Comparison of ENCODE assay signal across 34 cellular contexts in the genomic region with DNA sequence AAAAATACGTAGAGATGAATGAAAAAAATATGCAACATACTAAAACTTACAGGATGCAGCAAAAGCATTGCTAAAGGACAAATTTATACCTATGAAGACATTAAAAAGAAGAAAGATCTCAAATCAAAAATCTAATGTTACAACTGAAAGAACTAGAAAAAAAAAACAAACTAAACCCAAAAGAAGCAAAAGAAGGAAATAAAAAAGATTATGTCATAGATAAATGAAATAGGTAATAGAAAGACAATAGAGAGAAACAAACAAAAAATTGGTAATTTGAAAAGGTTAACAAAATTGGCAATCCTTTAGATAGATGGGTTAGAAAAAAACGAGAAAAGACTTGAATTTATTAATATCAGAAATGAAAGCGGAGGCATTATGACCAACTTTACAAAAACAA.
"Had no signal": no experiment of that assay in that cellular context is flagged by ENCODE, and none has a peak within 500 bp of the region (broad histone marks: within the 10 kb centered on the region; RNA-seq: fewer than 3 reads in every experiment).

No MANE protein-coding gene starts in this region.

- H3K4me1 ChIP-seq: adrenal gland, ascending aorta had no signal

- H3K27ac ChIP-seq: adrenal gland, ascending aorta, cardiac muscle cell, VCaP had no signal

- H3K36me3 ChIP-seq: adrenal gland, ascending aorta, cardiac muscle cell had no signal

- H3K4me3 ChIP-seq: adrenal gland, ascending aorta, cardiac muscle cell had no signal

- FAIRE-seq: bronchial epithelial cell, TTC549 had no signal

- H3K27me3 ChIP-seq: adrenal gland, ascending aorta, cardiac muscle cell had no signal

- DNase-seq: activated B cell treated with CpG ODN at 0.5 μM for 24 hours; activated CD4-positive, alpha-beta memory T cell treated with anti-CD3 and anti-CD28 coated beads for 36 hours; activated CD4-positive, alpha-beta T cell treated with anti-CD3 and anti-CD28 coated beads for 4 hours; activated CD4-positive, alpha-beta T cell treated with anti-CD3 and anti-CD28 coated beads, Interleukin-2, amount 10 ng/mL, durations not matched to agents 24 days and 14 days; activated CD4-positive, alpha-beta T cell treated with anti-CD3 and anti-CD28 coated beads, Interleukin-2, amount 50 U/mL, for 1 hour; activated CD4-positive, alpha-beta T cell treated with anti-CD3 and anti-CD28 coated beads, Interleukin-2, amount 50 U/mL, for 4 hours; activated CD4-positive, CD25-positive, alpha-beta regulatory T cell treated with anti-CD3 and anti-CD28 coated beads, Interleukin-2, amount 50 U/mL, for 72 hours; activated CD8-positive, alpha-beta memory T cell treated with anti-CD3 and anti-CD28 coated beads, Interleukin-2, amount 50 U/mL, for 4 hours; activated CD8-positive, alpha-beta T cell treated with anti-CD3 and anti-CD28 coated beads for 36 hours; activated effector memory CD4-positive, alpha-beta T cell treated with anti-CD3 and anti-CD28 coated beads, Interleukin-2, amount 50 U/mL, for 16 hours; activated gamma-delta T cell treated with Interleukin-2 at 50 U/mL for 16 hours; activated naive CD4-positive, alpha-beta T cell; activated naive CD4-positive, alpha-beta T cell treated with anti-CD3 and anti-CD28 coated beads for 36 hours; activated naive CD4-positive, alpha-beta T cell treated with anti-CD3 and anti-CD28 coated beads, Interleukin-2, amount 50 U/mL, for 16 hours; activated naive CD8-positive, alpha-beta T cell treated with anti-CD3 and anti-CD28 coated beads for 36 hours; activated T-cell treated with anti-CD3 and anti-CD28 coated beads for 4 hours; activated T-cell treated with anti-CD3 and anti-CD28 coated beads, Interleukin-2, amount 50 U/mL, for 1 hour; activated T-cell treated with anti-CD3 and anti-CD28 coated beads, Interleukin-2, amount 50 U/mL, for 4 hours; activated T-cell treated with anti-CD3 and anti-CD28 coated beads, Interleukin-2, amount 50 U/mL, for 72 hours; adrenal gland; amniotic stem cell; anterior cingulate cortex; caudate nucleus; cerebellar nuclear complex; T-helper 1 cell; T-helper 2 cell; T-helper 9 cell had no signal

- ATAC-seq: activated CD8-positive, alpha-beta T cell treated with anti-CD3 and anti-CD28 coated beads for 36 hours; activated naive CD4-positive, alpha-beta T cell treated with anti-CD3 and anti-CD28 coated beads, Interleukin-2, amount 50 U/mL, for 72 hours; activated T-cell treated with anti-CD3 and anti-CD28 coated beads, Interleukin-2, amount 50 U/mL, for 4 hours; activated T-cell treated with anti-CD3 and anti-CD28 coated beads, Interleukin-2, amount 50 U/mL, for 72 hours; activated T-helper 17 cell treated with anti-CD3 and anti-CD28 coated beads, Interleukin-2, amount 50 U/mL, for 72 hours had no signal
